In genomic region chr1:76713535-76713934, GRCh38 we compare ENCODE assay signal across 31 cellular contexts.
DNase-seq lines count a peak whose midpoint lies in the region; ATAC-seq and TF ChIP-seq lines count a peak whose summit lies in the region.
"Had no signal": no experiment of that assay in that cellular context is flagged by ENCODE, and none has a peak within 500 bp of the region (broad histone marks: within the 10 kb centered on the region; RNA-seq: fewer than 3 reads in every experiment).

No MANE protein-coding gene starts in this region.

- no peak overlapping the region for H3K27ac Mint-ChIP-seq in activated naive CD8-positive, alpha-beta T cell treated with anti-CD3 and anti-CD28 coated beads for 36 hours
- H3K27ac Mint-ChIP-seq: HFFc6; nephron; stimulated activated naive CD8-positive, alpha-beta T cell treated with anti-CD3 and anti-CD28 coated beads, Interleukin-15, Interleukin-2, amounts not matched to agents 100 ng/mL and 50 ng/mL, for 24 hours; T-helper 17 cell had no signal

- no peaks in the 10 kb centered on the region for H3K36me3 Mint-ChIP-seq in activated naive CD8-positive, alpha-beta T cell treated with anti-CD3 and anti-CD28 coated beads for 36 hours

- H3K4me1 ChIP-seq in gastrocnemius medialis, result no peaks in the 10 kb centered on the region
- H3K4me1 ChIP-seq: colonic mucosa had no signal

- no peak for TF ChIP-seq CTCF in gastrocnemius medialis (IDR thresholded peaks at IDR 0.05 in 4 of 5, conservative IDR thresholded peaks at IDR 0.05 in 1 of 5)

- peak; percentile 61 for DNase-seq in NCI-H1105 treated with DMSO at 0.1 percent for 48 hours (lab: John Stamatoyannopoulos, UW)
- no peak for DNase-seq in NCI-H1105 (lab: John Stamatoyannopoulos, UW)
- DNase-seq in activated naive CD8-positive, alpha-beta T cell treated with anti-CD3 and anti-CD28 coated beads for 36 hours, result peak; percentile 2
- no peak for DNase-seq in gastrocnemius medialis
- DNase-seq in occipital lobe (lab: John Stamatoyannopoulos, UW), result no peak
- DNase-seq: activated CD8-positive, alpha-beta memory T cell treated with anti-CD3 and anti-CD28 coated beads for 24 hours; activated effector memory CD4-positive, alpha-beta T cell treated with anti-CD3 and anti-CD28 coated beads, Interleukin-2, amount 50 U/mL, for 16 hours; activated T-cell treated with anti-CD3 and anti-CD28 coated beads for 4 hours; colonic mucosa; COR-L47; DMS53; effector CD4-positive, alpha-beta T cell; HFFc6; IMR-90; left colon; MV-4-11; NCI-H1694 treated with DMSO at 0.1 percent for 48 hours; NCI-H510A treated with DMSO at 0.1 percent for 48 hours; Right ventricle myocardium superior; T-helper 17 cell had no signal

- no peaks in the 10 kb centered on the region for H3K27me3 ChIP-seq in gastrocnemius medialis
- H3K27me3 ChIP-seq: colonic mucosa had no signal

- in situ Hi-C loops in gastrocnemius medialis (cut with MboI; ENCODE audit: low sequenced_read_pairs in 4 of 4), result no loop called here

- ATAC-seq in GM18870 (IDR thresholded peaks at IDR 0.05; ENCODE audit: unreplicated experiment) (peak; percentile 76), HG03439 (IDR thresholded peaks at IDR 0.05; ENCODE audit: unreplicated experiment) (peak; percentile 66), gastrocnemius medialis (no peak), HG02970 (IDR thresholded peaks at IDR 0.05; ENCODE audit: low FRiP score, unreplicated experiment) (no peak)
- ATAC-seq: left colon, Panc1, SK-N-SH treated with all-trans-retinoic acid at 6 μM for 48 hours, T-helper 17 cell had no signal

- H3K27ac ChIP-seq in gastrocnemius medialis, result no peak overlapping the region
- H3K27ac ChIP-seq: 22Rv1, C4-2B, cardiac muscle cell, colonic mucosa, thoracic aorta had no signal

- H3K36me3 ChIP-seq in gastrocnemius medialis, result no peaks in the 10 kb centered on the region
- H3K36me3 ChIP-seq: cardiac muscle cell, colonic mucosa, thoracic aorta had no signal

- intact Hi-C loops in gastrocnemius medialis (cut with DNase I; ENCODE audit: low total_unique reads), result no loop called here

- no peaks in the 10 kb centered on the region for H3K9me3 Mint-ChIP-seq in activated naive CD8-positive, alpha-beta T cell treated with anti-CD3 and anti-CD28 coated beads for 36 hours
- H3K9me3 Mint-ChIP-seq: HFFc6, nephron had no signal

- H3K27me3 Mint-ChIP-seq in activated naive CD8-positive, alpha-beta T cell treated with anti-CD3 and anti-CD28 coated beads for 36 hours, result peaks cover 40% of the 10 kb centered on the region

- H3K4me3 ChIP-seq in gastrocnemius medialis, result no peak overlapping the region
- H3K4me3 ChIP-seq: cardiac muscle cell, colonic mucosa, thoracic aorta had no signal

- H3K4me3 Mint-ChIP-seq in activated naive CD8-positive, alpha-beta T cell treated with anti-CD3 and anti-CD28 coated beads for 36 hours, result no peak overlapping the region
- H3K4me3 Mint-ChIP-seq: HFFc6; nephron; stimulated activated naive CD8-positive, alpha-beta T cell treated with anti-CD3 and anti-CD28 coated beads, Interleukin-15, Interleukin-2, amounts not matched to agents 100 ng/mL and 50 ng/mL, for 24 hours; T-helper 17 cell had no signal

- peaks cover 10% of the 10 kb centered on the region for H3K4me1 Mint-ChIP-seq in activated naive CD8-positive, alpha-beta T cell treated with anti-CD3 and anti-CD28 coated beads for 36 hours
- H3K4me1 Mint-ChIP-seq: nephron, T-helper 17 cell had no signal

- TF ChIP-seq POLR2A in gastrocnemius medialis (IDR thresholded peaks at IDR 0.05), result no peak

- no peaks in the 10 kb centered on the region for H3K9me3 ChIP-seq in gastrocnemius medialis
- H3K9me3 ChIP-seq: colonic mucosa, thoracic aorta had no signal

Comparison
In these comparisons a context has a peak if more than half of its experiments do, and no peak if none do; other contexts are left out.
1. DNase-seq: peak in NCI-H1105 treated with DMSO at 0.1 percent for 48 hours (single experiment) and activated naive CD8-positive, alpha-beta T cell treated with anti-CD3 and anti-CD28 coated beads for 36 hours (single experiment); none in NCI-H1105 (single experiment), gastrocnemius medialis (0 of 2) and occipital lobe (single experiment).
2. ATAC-seq: peak in GM18870 (single experiment) and HG03439 (single experiment); none in gastrocnemius medialis (0 of 2) and HG02970 (single experiment).